Comparison of ENCODE assay signal across 35 cellular contexts in genomic region chr4:110025057-110025456, GRCh38.
"Had no signal": no experiment of that assay in that cellular context is flagged by ENCODE, and none has a peak within 500 bp of the region (broad histone marks: within the 10 kb centered on the region; RNA-seq: fewer than 3 reads in every experiment).

No MANE protein-coding gene starts in this region.

- H3K4me3 Mint-ChIP-seq: activated B cell treated with CpG ODN at 0.5 μM for 24 hours; activated CD4-positive, alpha-beta memory T cell treated with anti-CD3 and anti-CD28 coated beads, Interleukin-2, amount 10 ng/mL, durations not matched to agents 7 days and 5 days; activated CD4-positive, alpha-beta T cell treated with anti-CD3 and anti-CD28 coated beads, Interleukin-2, amount 10 ng/mL, durations not matched to agents 7 days and 5 days; activated CD8-positive, alpha-beta memory T cell treated with anti-CD3 and anti-CD28 coated beads, Interleukin-2, amount 10 ng/mL, durations not matched to agents 7 days and 5 days; activated CD8-positive, alpha-beta T cell treated with anti-CD3 and anti-CD28 coated beads, Interleukin-2, amount 10 ng/mL, durations not matched to agents 7 days and 5 days; activated naive CD4-positive, alpha-beta T cell treated with anti-CD3 and anti-CD28 coated beads, Interleukin-2, amount 10 ng/mL, durations not matched to agents 7 days and 5 days; activated naive CD4-positive, alpha-beta T cell treated with anti-CD3 and anti-CD28 coated beads, Interleukin-2, amount 50 U/mL, for 24 hours; activated naive CD8-positive, alpha-beta T cell; activated naive CD8-positive, alpha-beta T cell treated with anti-CD3 and anti-CD28 coated beads, Interleukin-2, amount 10 ng/mL, durations not matched to agents 7 days and 5 days; activated naive CD8-positive, alpha-beta T cell treated with anti-CD3 and anti-CD28 coated beads, Interleukin-2, amount 50 U/mL, for 24 hours; activated T-cell treated with anti-CD3 and anti-CD28 coated beads, Interleukin-2, amount 50 U/mL, for 24 hours; T-helper 1 cell treated with Interleukin-12 subunit alpha and Interleukin-12 subunit beta and Interleukin-4 antibody, amounts not matched to agents 30 μg/mL and 1 μg/mL, for 36 hours; T-helper 2 cell treated with Interferon-gamma antibody and Interleukin-4, amounts not matched to agents 5 μg/mL and 100 μg/mL, for 36 hours had no signal

- H3K9me3 Mint-ChIP-seq: activated B cell treated with CpG ODN at 0.5 μM for 24 hours; activated CD4-positive, alpha-beta memory T cell treated with anti-CD3 and anti-CD28 coated beads, Interleukin-2, amount 10 ng/mL, durations not matched to agents 7 days and 5 days; activated CD4-positive, alpha-beta T cell treated with anti-CD3 and anti-CD28 coated beads, Interleukin-2, amount 10 ng/mL, durations not matched to agents 7 days and 5 days; activated naive CD4-positive, alpha-beta T cell treated with anti-CD3 and anti-CD28 coated beads, Interleukin-2, amount 10 ng/mL, durations not matched to agents 7 days and 5 days; activated naive CD4-positive, alpha-beta T cell treated with anti-CD3 and anti-CD28 coated beads, Interleukin-2, amount 50 U/mL, for 24 hours; activated naive CD8-positive, alpha-beta T cell treated with anti-CD3 and anti-CD28 coated beads, Interleukin-2, amount 10 ng/mL, durations not matched to agents 7 days and 5 days; activated naive CD8-positive, alpha-beta T cell treated with anti-CD3 and anti-CD28 coated beads, Interleukin-2, amount 50 U/mL, for 24 hours; activated T-cell treated with anti-CD3 and anti-CD28 coated beads, Interleukin-2, amount 50 U/mL, for 24 hours; activated T-helper 2 cell treated with anti-CD3 and anti-CD28 coated beads, Interferon-gamma antibody, Interleukin-2, Interleukin-4, amounts not matched to agents 10 μg/mL and 5 μg/mL and 100 μg/mL, durations not matched to agents 14 hours and 24 hours and 36 hours; T-helper 1 cell treated with Interleukin-12 subunit alpha and Interleukin-12 subunit beta and Interleukin-4 antibody, amounts not matched to agents 30 μg/mL and 1 μg/mL, for 36 hours; T-helper 2 cell treated with Interferon-gamma antibody and Interleukin-4, amounts not matched to agents 5 μg/mL and 100 μg/mL, for 36 hours had no signal

- DNase-seq: activated B cell treated with CpG ODN at 0.5 μM for 24 hours; activated CD4-positive, alpha-beta memory T cell treated with anti-CD3 and anti-CD28 coated beads, Interleukin-2, amount 10 ng/mL, durations not matched to agents 7 days and 5 days; activated CD4-positive, alpha-beta T cell treated with anti-CD3 and anti-CD28 coated beads for 48 hours; activated CD4-positive, alpha-beta T cell treated with anti-CD3 and anti-CD28 coated beads, Interleukin-2, amount 10 ng/mL, durations not matched to agents 7 days and 5 days; activated CD4-positive, alpha-beta T cell treated with anti-CD3 and anti-CD28 coated beads, Interleukin-2, amount 50 U/mL, for 48 hours; activated CD4-positive, CD25-positive, alpha-beta regulatory T cell treated with anti-CD3 and anti-CD28 coated beads, Interleukin-2, amount 50 U/mL, for 72 hours; activated CD8-positive, alpha-beta memory T cell treated with anti-CD3 and anti-CD28 coated beads for 24 hours; activated CD8-positive, alpha-beta memory T cell treated with anti-CD3 and anti-CD28 coated beads, Interleukin-2, amount 10 ng/mL, durations not matched to agents 7 days and 5 days; activated CD8-positive, alpha-beta memory T cell treated with anti-CD3 and anti-CD28 coated beads, Interleukin-2, amount 50 U/mL, for 48 hours; activated CD8-positive, alpha-beta T cell treated with anti-CD3 and anti-CD28 coated beads, Interleukin-2, amount 10 ng/mL, durations not matched to agents 7 days and 5 days; activated effector memory CD4-positive, alpha-beta T cell treated with Interleukin-2 at 50 U/mL for 16 hours; activated gamma-delta T cell; activated naive CD4-positive, alpha-beta T cell treated with anti-CD3 and anti-CD28 coated beads, Interleukin-2, amount 10 ng/mL, durations not matched to agents 7 days and 5 days; activated naive CD4-positive, alpha-beta T cell treated with Interleukin-2 at 50 U/mL for 16 hours; activated naive CD8-positive, alpha-beta T cell treated with anti-CD3 and anti-CD28 coated beads, Interleukin-2, amount 10 ng/mL, durations not matched to agents 7 days and 5 days; activated naive CD8-positive, alpha-beta T cell treated with anti-CD3 and anti-CD28 coated beads, Interleukin-2, amount 50 U/mL, for 24 hours; activated T-cell treated with anti-CD3 and anti-CD28 coated beads, Interleukin-2, amount 50 U/mL, for 24 hours; activated T-cell treated with anti-CD3 and anti-CD28 coated beads, Interleukin-2, amount 50 U/mL, for 48 hours; amygdala; anterior cingulate cortex; body of pancreas; brain microvascular endothelial cell; central memory CD4-positive, alpha-beta T cell; T-helper 1 cell; T-helper 2 cell; T-helper 9 cell had no signal

- H3K36me3 Mint-ChIP-seq: activated CD8-positive, alpha-beta memory T cell treated with anti-CD3 and anti-CD28 coated beads, Interleukin-2, amount 10 ng/mL, durations not matched to agents 7 days and 5 days; activated naive CD4-positive, alpha-beta T cell treated with anti-CD3 and anti-CD28 coated beads, Interleukin-2, amount 10 ng/mL, durations not matched to agents 7 days and 5 days; activated naive CD4-positive, alpha-beta T cell treated with anti-CD3 and anti-CD28 coated beads, Interleukin-2, amount 50 U/mL, for 24 hours; activated naive CD8-positive, alpha-beta T cell; activated naive CD8-positive, alpha-beta T cell treated with anti-CD3 and anti-CD28 coated beads, Interleukin-2, amount 10 ng/mL, durations not matched to agents 7 days and 5 days had no signal

- H3K4me1 ChIP-seq: ascending aorta, body of pancreas, breast epithelium had no signal

- H3K9me3 ChIP-seq: ascending aorta, body of pancreas, breast epithelium had no signal

- H3K36me3 ChIP-seq: ascending aorta, brain microvascular endothelial cell, breast epithelium had no signal

- H3K27ac ChIP-seq: ascending aorta, body of pancreas, brain microvascular endothelial cell, breast epithelium, VCaP had no signal

- H3K27ac Mint-ChIP-seq: activated B cell treated with CpG ODN at 0.5 μM for 24 hours; activated CD4-positive, alpha-beta memory T cell treated with anti-CD3 and anti-CD28 coated beads, Interleukin-2, amount 10 ng/mL, durations not matched to agents 7 days and 5 days; activated CD4-positive, alpha-beta T cell treated with anti-CD3 and anti-CD28 coated beads, Interleukin-2, amount 10 ng/mL, durations not matched to agents 7 days and 5 days; activated CD8-positive, alpha-beta memory T cell treated with anti-CD3 and anti-CD28 coated beads, Interleukin-2, amount 10 ng/mL, durations not matched to agents 7 days and 5 days; activated CD8-positive, alpha-beta T cell treated with anti-CD3 and anti-CD28 coated beads, Interleukin-2, amount 10 ng/mL, durations not matched to agents 7 days and 5 days; activated naive CD4-positive, alpha-beta T cell treated with anti-CD3 and anti-CD28 coated beads, Interleukin-2, amount 10 ng/mL, durations not matched to agents 7 days and 5 days; activated naive CD4-positive, alpha-beta T cell treated with anti-CD3 and anti-CD28 coated beads, Interleukin-2, amount 50 U/mL, for 24 hours; activated naive CD8-positive, alpha-beta T cell; activated naive CD8-positive, alpha-beta T cell treated with anti-CD3 and anti-CD28 coated beads, Interleukin-2, amount 10 ng/mL, durations not matched to agents 7 days and 5 days; activated naive CD8-positive, alpha-beta T cell treated with anti-CD3 and anti-CD28 coated beads, Interleukin-2, amount 50 U/mL, for 24 hours; activated T-cell treated with anti-CD3 and anti-CD28 coated beads, Interleukin-2, amount 50 U/mL, for 24 hours; activated T-helper 2 cell treated with anti-CD3 and anti-CD28 coated beads, Interferon-gamma antibody, Interleukin-2, Interleukin-4, amounts not matched to agents 10 μg/mL and 5 μg/mL and 100 μg/mL, durations not matched to agents 14 hours and 24 hours and 36 hours; T-helper 1 cell treated with Interleukin-12 subunit alpha and Interleukin-12 subunit beta and Interleukin-4 antibody, amounts not matched to agents 30 μg/mL and 1 μg/mL, for 36 hours; T-helper 2 cell treated with Interferon-gamma antibody and Interleukin-4, amounts not matched to agents 5 μg/mL and 100 μg/mL, for 36 hours had no signal

- H3K27me3 ChIP-seq: ascending aorta, body of pancreas, brain microvascular endothelial cell, breast epithelium had no signal

- H3K4me3 ChIP-seq: ascending aorta, body of pancreas, breast epithelium had no signal

- FAIRE-seq: TTC549 had no signal

- H3K4me1 Mint-ChIP-seq: activated B cell treated with CpG ODN at 0.5 μM for 24 hours; activated CD4-positive, alpha-beta memory T cell treated with anti-CD3 and anti-CD28 coated beads, Interleukin-2, amount 10 ng/mL, durations not matched to agents 7 days and 5 days; activated CD4-positive, alpha-beta T cell treated with anti-CD3 and anti-CD28 coated beads, Interleukin-2, amount 10 ng/mL, durations not matched to agents 7 days and 5 days; activated CD8-positive, alpha-beta memory T cell treated with anti-CD3 and anti-CD28 coated beads, Interleukin-2, amount 10 ng/mL, durations not matched to agents 7 days and 5 days; activated naive CD4-positive, alpha-beta T cell treated with anti-CD3 and anti-CD28 coated beads, Interleukin-2, amount 10 ng/mL, durations not matched to agents 7 days and 5 days; activated naive CD8-positive, alpha-beta T cell treated with anti-CD3 and anti-CD28 coated beads, Interleukin-2, amount 10 ng/mL, durations not matched to agents 7 days and 5 days had no signal

- ATAC-seq: activated CD8-positive, alpha-beta memory T cell treated with anti-CD3 and anti-CD28 coated beads, Interleukin-2, amount 10 ng/mL, durations not matched to agents 7 days and 5 days; activated CD8-positive, alpha-beta T cell treated with anti-CD3 and anti-CD28 coated beads, Interleukin-2, amount 10 ng/mL, durations not matched to agents 7 days and 5 days; activated naive CD8-positive, alpha-beta T cell treated with anti-CD3 and anti-CD28 coated beads, Interleukin-2, amount 50 U/mL, for 24 hours; body of pancreas had no signal
